In the genomic region with DNA sequence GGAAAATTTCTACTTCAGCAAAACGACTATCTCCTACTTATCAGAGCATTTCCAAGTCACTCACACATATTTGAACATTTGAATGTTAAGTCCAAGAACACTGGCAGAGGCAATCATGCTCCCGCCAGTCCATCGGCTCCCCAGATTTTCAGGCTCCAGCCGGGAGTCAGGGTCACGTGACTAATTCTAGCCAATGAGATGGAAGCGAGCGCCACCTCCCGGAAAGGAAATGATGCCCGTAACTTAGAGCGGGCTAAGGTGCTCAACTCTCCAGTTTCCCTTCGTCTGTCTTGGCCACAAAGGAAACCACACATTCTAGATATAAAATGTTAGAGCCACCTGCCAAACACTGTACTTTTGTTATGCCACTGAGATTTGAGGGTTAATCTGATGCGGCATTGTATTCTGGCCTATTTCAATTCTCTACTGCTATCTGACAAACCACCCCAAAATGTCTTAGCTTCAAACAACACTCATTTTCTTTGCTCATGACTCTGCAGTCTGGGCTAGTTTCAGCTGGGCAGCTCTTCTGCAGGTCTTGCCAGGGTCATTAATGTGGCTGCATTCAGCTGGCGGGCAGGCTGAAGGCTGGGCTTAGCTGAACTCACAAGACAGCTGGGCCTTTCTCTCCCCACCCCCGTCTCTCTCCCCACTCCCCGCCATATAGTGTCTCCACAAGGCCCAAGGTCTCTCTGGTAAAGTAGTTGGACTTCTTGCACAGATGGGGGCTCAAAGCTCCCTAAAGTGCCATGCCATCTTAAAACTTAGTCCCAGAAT, we compare ENCODE assay signal across 9 cellular contexts. TPM values are rescaled to one million over a fixed set of nuclear protein-coding genes. Genes with fewer than 3 reads are reported as not detected.
DNase-seq lines count a peak whose midpoint lies in the region; ATAC-seq, FAIRE-seq and TF ChIP-seq lines count a peak whose summit lies in the region.
"Had no signal": no experiment of that assay in that cellular context is flagged by ENCODE, and none has a peak within 500 bp of the region (broad histone marks: within the 10 kb centered on the region; RNA-seq: fewer than 3 reads in every experiment).

No MANE protein-coding gene starts in this region.

- H2AFZ ChIP-seq in OCI-LY7 (ENCODE audit: low read length) (peak overlapping the region; percentile 94), H1 (ENCODE audit: low read length) (0 out of 2 replicates have a peak overlapping the region, but pooled peaks have one; percentile 48)

- H3K9me3 ChIP-seq in OCI-LY7 (ENCODE audit: low read length) = no peaks in the 10 kb centered on the region
- H3K9me3 ChIP-seq in H1 (ENCODE audit: insufficient read depth in 2 of 2, low read depth in 1 of 2, low read length in 1 of 2) = no peaks in the 10 kb centered on the region

- H3K23me2 ChIP-seq in H1 (ENCODE audit: low read depth, low read length) = no peaks in the 10 kb centered on the region

- H3K14ac ChIP-seq in H1 (ENCODE audit: insufficient read length) = no peak overlapping the region

- no peak for TF ChIP-seq EP300 in H1 (IDR thresholded peaks at IDR 0.05; ENCODE audit: borderline replicate concordance in 1 of 2, low read depth in 2 of 2, low read length in 2 of 2)

- POLR2A ChIA-PET in OCI-LY7 (lab: Charles Lee) (interaction anchor here (0.5 to 1.1 kb wide), 2 partner anchors 9 to 148 kb away, joined by 3 read pairs; no protein-coding TSS in a partner anchor), H1 (lab: Charles Lee; ENCODE audit: partially characterized antibody) (interaction anchor here (0.8 to 1.0 kb wide), 2 partner anchors 11 to 23 kb away, joined by 3 read pairs; no protein-coding TSS in a partner anchor)

- H3K56ac ChIP-seq in H1 (replicated peaks; ENCODE audit: insufficient read length, low read depth, low read length) = no peak overlapping the region

- no peak overlapping the region for H2BK5ac ChIP-seq in H1 (ENCODE audit: low read depth, low read length)

- H4K91ac ChIP-seq in H1 (replicated peaks; ENCODE audit: insufficient read length, low read length) = no peak overlapping the region

- H4K20me1 ChIP-seq in OCI-LY7 (ENCODE audit: insufficient read depth, low read length) (no peaks in the 10 kb centered on the region), H1 (replicated peaks in 1 of 2; ENCODE audit: control insufficient read depth in 1 of 2, insufficient read depth in 2 of 2, low read length in 2 of 2) (no peaks in the 10 kb centered on the region)

- no peak for TF ChIP-seq POLR2A in H1 (IDR thresholded peaks at IDR 0.05; ENCODE audit: control extremely low read depth in 1 of 2, low read depth in 2 of 2, low read length in 2 of 2)

- H3K79me2 ChIP-seq in OCI-LY7 (ENCODE audit: insufficient read depth, low read depth, low read length) = no peaks in the 10 kb centered on the region
- H3K79me2 ChIP-seq in H1 (ENCODE audit: control insufficient read depth in 1 of 2, insufficient read depth in 2 of 2, low read length in 2 of 2) = no peaks in the 10 kb centered on the region

- peak in 1 of 2 experiments; percentile 14; a peak in 1 of 4 replicates for TF ChIP-seq RAD21 in H1 (IDR thresholded peaks at IDR 0.05 in 1 of 2, conservative IDR thresholded peaks at IDR 0.05 in 1 of 2; ENCODE audit: low read depth in 2 of 2, low read length in 2 of 2)

- no peaks in the 10 kb centered on the region for H3K27me3 ChIP-seq in H1 (replicated peaks in 1 of 4; ENCODE audit: control insufficient read depth in 3 of 4, extremely low read depth in 1 of 4, insufficient read depth in 3 of 4, low read length in 3 of 4)

- 72% methylated on average over 14 of the region's 15 CpGs; no CpG with 5 or more reads in 1 of the 2 experiments for WGBS in H1 (ENCODE audit: extremely low coverage in 1 of 2, insufficient coverage in 1 of 2, insufficient read length in 1 of 2, insufficient replicate concordance in 2 of 2, low coverage in 1 of 2, low lambda C conversion rate in 2 of 2, missing lambda C conversion rate in 1 of 2), 2 experiments

- ATAC-seq in GM19043 (IDR thresholded peaks at IDR 0.05; ENCODE audit: low read depth, unreplicated experiment) (peak; percentile 40), HG02938 (IDR thresholded peaks at IDR 0.05; ENCODE audit: unreplicated experiment) (no peak), GM21367 (IDR thresholded peaks at IDR 0.05; ENCODE audit: unreplicated experiment) (no peak)

- H3K4me1 ChIP-seq in OCI-LY7 (ENCODE audit: insufficient read depth, low read length, poor library complexity, severe bottlenecking) (no peaks in the 10 kb centered on the region), H1 (replicated peaks in 1 of 4; ENCODE audit: control insufficient read depth in 3 of 4, insufficient read depth in 4 of 4, low read length in 3 of 4) (peaks cover 0 to 4% (median 0%) of the 10 kb centered on the region in 4 experiments; a peak in 1 of 7 replicates)

- H4K5ac ChIP-seq in H1 (ENCODE audit: insufficient read length, low read depth, low read length) = no peak overlapping the region

- BruUV-seq in OCI-LY7 (replicated peaks; lab: Mats Ljungman, UMichigan) = no TSS peak

- H3K23ac ChIP-seq in H1 (ENCODE audit: insufficient read length) = no peak overlapping the region

- no peak overlapping the region for H3K9ac ChIP-seq in H1 (replicated peaks in 1 of 4; ENCODE audit: extremely low read depth in 1 of 4, low read depth in 3 of 4, low read length in 3 of 4)

- DNase-seq in OCI-LY7 (ENCODE audit: low spot score) (peak; percentile 62), H1 (ENCODE audit: low read depth in 1 of 2, low spot score in 2 of 2) (peak in 1 of 2 experiments; percentile 83), NCI-H1436 treated with DMSO at 0.1 percent for 48 hours (lab: John Stamatoyannopoulos, UW) (no peak)
- DNase-seq in stimulated activated CD4-positive, alpha-beta T cell treated with anti-CD3 and anti-CD28 coated beads, TNF-alpha, amount 100 ng/mL, for 48 hours (ENCODE audit: low read depth in 3 of 3) = peak in 2 of 3 donors; percentile 33 to 47

- H3K79me1 ChIP-seq in H1 (ENCODE audit: low read depth, low read length) = no peaks in the 10 kb centered on the region

- H2AK5ac ChIP-seq in H1 (ENCODE audit: low read depth, low read length) = no peak overlapping the region

- no peak overlapping the region for H2BK15ac ChIP-seq in H1 (ENCODE audit: low read length)

- TF ChIP-seq CTCF in OCI-LY7 (conservative IDR thresholded peaks at IDR 0.05; ENCODE audit: low read length) (peak; percentile 42; the same call in 1 of the 2 replicates), H1 (IDR thresholded peaks at IDR 0.05; ENCODE audit: control extremely low read depth in 1 of 3, insufficient read depth in 1 of 3, low read depth in 1 of 3, low read length in 3 of 3) (peak in 1 of 3 experiments; percentile 12; a peak in 1 of 4 replicates)

- H3K9me2 ChIP-seq in OCI-LY7 (ENCODE audit: insufficient read depth, low read length) = no peaks in the 10 kb centered on the region

- CTCF ChIA-PET in OCI-LY7 (lab: Charles Lee; ENCODE audit: unreplicated experiment) (no interaction called here), H1 (lab: Charles Lee; ENCODE audit: partially characterized antibody) (interaction anchor here (0.8 to 1.2 kb wide), 9 partner anchors 8 to 36 kb away, joined by 3 to 6 read pairs (median 3); no protein-coding TSS in a partner anchor)

- H4K8ac ChIP-seq in H1 (ENCODE audit: extremely low read depth, insufficient read depth, low read length) = no peak overlapping the region; the same call in 1 of the 2 replicates

- H3K4ac ChIP-seq in H1 (replicated peaks; ENCODE audit: insufficient read length, low read depth, low read length) = no peak overlapping the region

- peak; percentile 42 for FAIRE-seq in H1 (lab: Jason Lieb, UNC)
- FAIRE-seq: HTR-8/SVneo had no signal

- H3K4me3 ChIP-seq in OCI-LY7 (ENCODE audit: low read depth, low read length, poor library complexity, severe bottlenecking) = peak overlapping the region; percentile 38
- H3K4me3 ChIP-seq in H1 (ENCODE audit: extremely low read depth in 1 of 4, insufficient read depth in 2 of 4, low read depth in 3 of 4, low read length in 4 of 4) = no peak overlapping the region

- H3K36me3 ChIP-seq in OCI-LY7 (ENCODE audit: insufficient read depth, low read length) (no peaks in the 10 kb centered on the region), H1 (ENCODE audit: control insufficient read depth in 2 of 4, insufficient read depth in 4 of 4, low read length in 3 of 4) (no peaks in the 10 kb centered on the region)

- H3K18ac ChIP-seq in H1 (ENCODE audit: extremely low read depth, low read length) = no peak overlapping the region

- H2BK120ac ChIP-seq in H1 (replicated peaks; ENCODE audit: low read depth, low read length) = no peak overlapping the region

- intact Hi-C loops in OCI-LY7 (cut with micrococcal nuclease; ENCODE audit: unreplicated experiment) = no loop called here

- no peak overlapping the region for H2BK20ac ChIP-seq in H1 (ENCODE audit: low read length)

- H3K4me2 ChIP-seq in OCI-LY7 (ENCODE audit: low read length) (peak overlapping the region; percentile 52), H1 (ENCODE audit: insufficient read depth in 1 of 2, low read depth in 2 of 2, low read length in 2 of 2) (no peak overlapping the region; a peak in 1 of 4 replicates)

- no peak overlapping the region for H3K27ac ChIP-seq in OCI-LY7 (ENCODE audit: low read depth, low read length, poor library complexity, severe bottlenecking)
- H3K27ac ChIP-seq in H1 (ENCODE audit: low read depth, low read length) = no peak overlapping the region

- H2BK12ac ChIP-seq in H1 (ENCODE audit: low read depth, low read length) = no peak overlapping the region

RNA-seq across cellular contexts. Expression of gene LHX4, which starts 16.5 kb away (rescaled TPM):
- not detected in 2 replicates for total RNA-seq in OCI-LY7 (2014; rRNA removed; shearing (Covaris generic))
- 0.06 TPM in 1 of 2 replicates, not detected in the other for total RNA-seq in OCI-LY7 (2022)
- 4.9 and 5.7 TPM in 2 replicates for total RNA-seq in H1 (2021; fragmentation: NEBNext Ultra II Directional; extraction: Animal tissue kit (Norgen Biotek cat#: 25700))
- 0.80 and 0.85 TPM in 2 replicates for polyA plus RNA-seq in H1 (2011; rRNA removed)
- 1.6 TPM for polyA plus RNA-seq in H1 (2011; cell fraction: cytosol; rRNA removed)
- polyA plus RNA-seq in H1 (2011; cell fraction: nucleus; rRNA removed) = 3.3 TPM
- polyA plus RNA-seq in H1 (2012, experiment 1 of 2) = 1.7 to 3.9 TPM (median 2.8 TPM) in 4 replicates
- 1.1 TPM for polyA plus RNA-seq in H1 (2012, experiment 2 of 2)
- 1.1 TPM for polyA plus RNA-seq in H1 (2013, experiment 1 of 2)
- 0.96 TPM for polyA plus RNA-seq in H1 (2013, experiment 2 of 2)
- 2.1 and 3.0 TPM in 2 replicates for polyA minus RNA-seq in H1 (2011; rRNA and poly(A)+ RNA removed)
- 2.3 TPM for polyA minus RNA-seq in H1 (2011; cell fraction: cytosol; rRNA and poly(A)+ RNA removed)
- 3.0 TPM for polyA minus RNA-seq in H1 (2011; cell fraction: nucleus; rRNA and poly(A)+ RNA removed)
- total RNA-seq: ureter had no signal

RNA-seq across cellular contexts. Expression of gene QSOX1, which starts 58.9 kb away (rescaled TPM):
- 8.4 and 9.8 TPM in 2 replicates for total RNA-seq in OCI-LY7 (2014; rRNA removed; shearing (Covaris generic))
- 19.5 and 23.6 TPM in 2 replicates for total RNA-seq in OCI-LY7 (2022)
- total RNA-seq in H1 (2021; fragmentation: NEBNext Ultra II Directional; extraction: Animal tissue kit (Norgen Biotek cat#: 25700)) = 120 and 123 TPM in 2 replicates
- polyA plus RNA-seq in H1 (2011; rRNA removed) = 97.7 and 138 TPM in 2 replicates
- 101 TPM for polyA plus RNA-seq in H1 (2011; cell fraction: cytosol; rRNA removed)
- polyA plus RNA-seq in H1 (2011; cell fraction: nucleus; rRNA removed) = 141 TPM
- polyA plus RNA-seq in H1 (2012, experiment 1 of 2) = 63.7 to 113 TPM (median 105 TPM) in 4 replicates
- 94.8 TPM for polyA plus RNA-seq in H1 (2012, experiment 2 of 2)
- polyA plus RNA-seq in H1 (2013, experiment 1 of 2) = 126 TPM
- 114 TPM for polyA plus RNA-seq in H1 (2013, experiment 2 of 2)
- 49.7 and 53.7 TPM in 2 replicates for polyA minus RNA-seq in H1 (2011; rRNA and poly(A)+ RNA removed)
- polyA minus RNA-seq in H1 (2011; cell fraction: cytosol; rRNA and poly(A)+ RNA removed) = 40.4 TPM
- 28.9 TPM for polyA minus RNA-seq in H1 (2011; cell fraction: nucleus; rRNA and poly(A)+ RNA removed)
